8 cellular contexts compared by ENCODE assay signal in the genomic region with DNA sequence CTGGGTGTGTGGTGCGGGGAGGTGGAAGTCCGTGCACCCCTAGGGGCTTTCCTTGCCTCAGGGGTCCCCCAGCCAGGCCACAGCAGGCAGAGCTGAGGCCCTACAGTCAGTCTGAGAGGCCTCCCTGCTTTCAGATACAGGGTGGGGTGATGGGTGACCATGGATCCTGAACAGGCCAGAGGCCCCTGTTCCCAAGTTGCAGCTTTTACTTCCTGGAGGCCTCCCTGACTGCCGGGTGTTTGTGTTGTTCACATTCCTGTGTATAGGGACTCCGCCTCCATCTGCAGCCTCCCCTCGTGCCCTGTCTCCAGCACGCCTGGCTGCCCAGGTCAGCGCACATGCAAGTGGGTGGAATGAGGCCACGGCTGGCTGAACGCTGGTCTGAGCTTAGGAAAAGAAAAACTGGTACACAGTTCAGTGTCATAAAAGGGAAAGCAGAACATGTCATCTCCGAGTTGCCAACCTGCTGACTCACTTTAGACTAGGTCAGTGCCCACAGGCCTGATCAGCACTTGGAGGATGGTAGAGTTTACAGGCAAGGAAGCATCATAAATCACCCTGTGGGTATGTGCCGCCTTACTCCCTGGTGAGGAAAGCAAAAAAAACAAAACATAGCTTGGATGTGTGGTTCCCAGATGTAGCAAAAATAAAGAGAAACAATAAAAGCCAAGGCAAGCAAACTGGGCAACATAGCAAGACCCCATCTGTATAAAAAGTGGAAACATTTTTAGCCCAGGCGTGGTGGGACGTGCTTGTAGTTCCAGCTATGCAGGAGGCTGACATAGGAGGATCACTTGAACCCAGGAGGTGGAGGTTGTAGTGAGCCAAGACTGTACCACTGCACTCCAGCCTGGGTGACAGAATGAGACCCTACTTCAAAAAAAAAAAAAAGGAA. TPM values are rescaled to one million over a fixed set of nuclear protein-coding genes. Genes with fewer than 3 reads are reported as not detected.
A peak's percentile ranks its signal among the peaks of the same experiment; 100 is the strongest.
DNase-seq lines count a peak whose midpoint lies in the region; ATAC-seq and TF ChIP-seq lines count a peak whose summit lies in the region.

No MANE protein-coding gene starts in this region.

- peak; percentile 5 for ATAC-seq in HG02798 (IDR thresholded peaks at IDR 0.05; ENCODE audit: poor library complexity, unreplicated experiment)
- ATAC-seq in lower lobe of right lung = peak; percentile 44 to 50
- no peak for ATAC-seq in GM21515 (IDR thresholded peaks at IDR 0.05; ENCODE audit: unreplicated experiment)
- ATAC-seq in HG03039 (IDR thresholded peaks at IDR 0.05; ENCODE audit: unreplicated experiment) = no peak

- H3K4me3 ChIP-seq in adipocyte (ENCODE audit: low read length) (peak overlapping the region; percentile 3), lower lobe of right lung (no peak overlapping the region)

- intact Hi-C loops in lower lobe of right lung (cut with DNase I) = no loop called here

- H3K27me3 ChIP-seq in adipocyte (replicated peaks; ENCODE audit: control insufficient read depth, insufficient read depth, low read length) (no peaks in the 10 kb centered on the region), lower lobe of right lung (ENCODE audit: low read depth) (no peaks in the 10 kb centered on the region)

- H3K4me1 ChIP-seq in adipocyte (ENCODE audit: control insufficient read depth, insufficient read depth, low read length) (peaks cover 24% of the 10 kb centered on the region), lower lobe of right lung (peaks cover 16% of the 10 kb centered on the region)

- TF ChIP-seq CTCF in lower lobe of right lung (IDR thresholded peaks at IDR 0.05) = no peak

- H3K9me3 ChIP-seq in adipocyte (ENCODE audit: control insufficient read depth, low read length) = no peaks in the 10 kb centered on the region
- H3K9me3 ChIP-seq in lower lobe of right lung = no peaks in the 10 kb centered on the region

- peak overlapping the region; percentile 82 for H3K9ac ChIP-seq in adipocyte (ENCODE audit: low read length)

- H3K27ac ChIP-seq in lower lobe of right lung = peak overlapping the region; percentile 58

- peak; percentile 46 for DNase-seq in AG20443 (ENCODE audit: low spot score)
- DNase-seq in adipocyte (ENCODE audit: low read depth) = peak; percentile 58
- DNase-seq in lower lobe of right lung = peak; percentile 70
- no peak for DNase-seq in T-helper 2 cell
- no peak for DNase-seq in NK-92 (lab: John Stamatoyannopoulos, UW; ENCODE audit: unreplicated experiment)

- H3K36me3 ChIP-seq in adipocyte (ENCODE audit: control insufficient read depth, insufficient read depth, low read length, severe bottlenecking) (peaks cover 28% of the 10 kb centered on the region), lower lobe of right lung (peaks cover 73% of the 10 kb centered on the region)

RNA-seq across cellular contexts. Expression of a gene that starts 6.2 kb away (rescaled TPM):
- 47.1 TPM for total RNA-seq in lower lobe of right lung

RNA-seq across cellular contexts. Expression of a gene that starts 13.0 kb away (rescaled TPM):
- total RNA-seq in lower lobe of right lung = 45.1 TPM

RNA-seq across cellular contexts. Expression of a gene that starts 22.2 kb away (rescaled TPM):
- 64.5 TPM for total RNA-seq in lower lobe of right lung

RNA-seq across cellular contexts. Expression of a gene that starts 52.6 kb away (rescaled TPM):
- 16.8 TPM for total RNA-seq in lower lobe of right lung

RNA-seq across cellular contexts. Expression of a gene that starts 52.7 kb away (rescaled TPM):
- total RNA-seq in lower lobe of right lung = 36.1 TPM

Comparison
In these comparisons a context has a peak if more than half of its experiments do, and no peak if none do; other contexts are left out.
1. DNase-seq: peak in AG20443 (single experiment), adipocyte (single experiment) and lower lobe of right lung (single experiment); none in T-helper 2 cell (0 of 5) and NK-92 (single experiment).
2. ATAC-seq: peak in HG02798 (single experiment) and lower lobe of right lung (2 of 2); none in GM21515 (single experiment) and HG03039 (single experiment).